In the genomic region with DNA sequence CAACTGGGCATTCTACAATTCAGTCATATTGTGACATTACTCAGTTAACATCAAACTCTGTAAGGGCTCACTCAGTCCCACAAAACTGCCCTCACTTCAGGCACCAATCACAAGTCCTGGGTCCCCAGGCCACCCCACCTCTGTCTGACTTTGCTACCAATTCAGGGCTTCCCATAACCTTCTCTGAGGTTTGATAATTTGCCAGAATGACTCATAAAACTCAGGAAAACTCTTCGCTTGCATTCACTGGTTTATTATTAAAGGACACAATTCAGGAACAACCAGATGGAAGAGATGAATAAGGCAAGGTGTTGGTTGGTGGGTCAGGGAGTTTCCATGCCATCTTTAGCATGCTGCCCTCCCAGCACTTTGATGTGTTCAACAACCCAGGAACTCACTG, we compare ENCODE assay signal across 1 cellular context.
TF ChIP-seq lines count a peak whose summit lies in the region.

No MANE protein-coding gene starts in this region.

TF ChIP-seq in endothelial cell of umbilical vein, 7 proteins besides CTCF, POLR2A, EP300 and RAD21 (continued from another document):
- TF ChIP-seq POLR2AphosphoS5 (IDR thresholded peaks at IDR 0.05; ENCODE audit: insufficient read depth, low read depth, low read length) (no peak), FOS (IDR thresholded peaks at IDR 0.05; ENCODE audit: borderline replicate concordance, insufficient read depth, low read length) (peak; percentile 77)
- TF ChIP-seq, protein P1, sequence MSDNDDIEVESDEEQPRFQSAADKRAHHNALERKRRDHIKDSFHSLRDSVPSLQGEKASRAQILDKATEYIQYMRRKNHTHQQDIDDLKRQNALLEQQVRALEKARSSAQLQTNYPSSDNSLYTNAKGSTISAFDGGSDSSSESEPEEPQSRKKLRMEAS (IDR thresholded peaks at IDR 0.05; ENCODE audit: insufficient read depth, insufficient read length), result no peak
TF ChIP-seq in endothelial cell of umbilical vein: peak in this region for 2.
